Comparison of ENCODE assay signal across 9 cellular contexts in genomic region chr1:203663820-203664219, GRCh38. TPM values are rescaled to one million over a fixed set of nuclear protein-coding genes. Genes with fewer than 3 reads are reported as not detected.
A peak's percentile ranks its signal among the peaks of the same experiment; 100 is the strongest.
DNase-seq lines count a peak whose midpoint lies in the region; ATAC-seq and TF ChIP-seq lines count a peak whose summit lies in the region.
"Had no signal": no experiment of that assay in that cellular context is flagged by ENCODE, and none has a peak within 500 bp of the region (broad histone marks: within the 10 kb centered on the region; RNA-seq: fewer than 3 reads in every experiment).

No MANE protein-coding gene starts in this region.

- H3K4me1 Mint-ChIP-seq in activated CD4-positive, alpha-beta T cell treated with anti-CD3 and anti-CD28 coated beads, Interleukin-2, amount 10 ng/mL, durations not matched to agents 7 days and 5 days: peaks cover 63% of the 10 kb centered on the region

- peaks cover 27% of the 10 kb centered on the region for H3K36me3 Mint-ChIP-seq in activated CD4-positive, alpha-beta T cell treated with anti-CD3 and anti-CD28 coated beads, Interleukin-2, amount 10 ng/mL, durations not matched to agents 7 days and 5 days (ENCODE audit: low read depth)

- H3K4me3 ChIP-seq in fibroblast of lung (replicated peaks in 1 of 4; ENCODE audit: control extremely low read depth in 1 of 4, insufficient read depth in 1 of 4, low read depth in 3 of 4, low read length in 4 of 4): no peak overlapping the region

- H3K27ac ChIP-seq in fibroblast of lung (ENCODE audit: insufficient read depth, low read length): peak overlapping the region; percentile 89

- H3K27me3 Mint-ChIP-seq in activated CD4-positive, alpha-beta T cell treated with anti-CD3 and anti-CD28 coated beads, Interleukin-2, amount 10 ng/mL, durations not matched to agents 7 days and 5 days: no peaks in the 10 kb centered on the region

- H3K79me2 ChIP-seq in fibroblast of lung (ENCODE audit: control insufficient read depth, insufficient read depth, low read length): peaks cover 95% of the 10 kb centered on the region

- ATAC-seq in SK-N-SH treated with all-trans-retinoic acid at 6 μM for 48 hours (peak; percentile 8), GM21576 (IDR thresholded peaks at IDR 0.05; ENCODE audit: unreplicated experiment) (no peak), GM18505 (IDR thresholded peaks at IDR 0.05; ENCODE audit: unreplicated experiment) (no peak)
- peak; percentile 85 for ATAC-seq in stimulated activated naive CD8-positive, alpha-beta T cell treated with anti-CD3 and anti-CD28 coated beads, Interleukin-15, Interleukin-2, amounts not matched to agents 100 U/mL and 50 U/mL, for 24 hours

- no peaks in the 10 kb centered on the region for H4K20me1 ChIP-seq in fibroblast of lung (ENCODE audit: control insufficient read depth, extremely low read depth, insufficient read depth, low read length)

- no peaks in the 10 kb centered on the region for H3K9me3 Mint-ChIP-seq in activated CD4-positive, alpha-beta T cell treated with anti-CD3 and anti-CD28 coated beads, Interleukin-2, amount 10 ng/mL, durations not matched to agents 7 days and 5 days

- peaks cover 54% of the 10 kb centered on the region for H3K4me1 ChIP-seq in fibroblast of lung (ENCODE audit: control insufficient read depth, extremely low read depth, insufficient read depth, low read length)

- no peak overlapping the region for H3K4me3 Mint-ChIP-seq in activated CD4-positive, alpha-beta T cell treated with anti-CD3 and anti-CD28 coated beads, Interleukin-2, amount 10 ng/mL, durations not matched to agents 7 days and 5 days

- H3K27me3 ChIP-seq in fibroblast of lung (ENCODE audit: control insufficient read depth, insufficient read depth, low read length): no peaks in the 10 kb centered on the region

- peaks cover 4% of the 10 kb centered on the region for H3K36me3 ChIP-seq in fibroblast of lung (ENCODE audit: control insufficient read depth, insufficient read depth, low read length)

- no peak overlapping the region for H2AFZ ChIP-seq in fibroblast of lung (ENCODE audit: low read length)

- H3K4me2 ChIP-seq in fibroblast of lung (ENCODE audit: extremely low read depth, insufficient read depth, low read length): peak overlapping the region; percentile 23

- H3K27ac Mint-ChIP-seq in activated CD4-positive, alpha-beta T cell treated with anti-CD3 and anti-CD28 coated beads, Interleukin-2, amount 10 ng/mL, durations not matched to agents 7 days and 5 days: peak overlapping the region; percentile 60

- POLR2A ChIA-PET in activated CD4-positive, alpha-beta T cell treated with anti-CD3 and anti-CD28 coated beads, Interleukin-2, amount 10 ng/mL, durations not matched to agents 7 days and 5 days (lab: Charles Lee): interaction anchor here (0.9 kb wide), 1 partner anchor 11 kb away, joined by 4 read pairs; no protein-coding TSS in a partner anchor

- DNase-seq in activated CD4-positive, alpha-beta T cell treated with anti-CD3 and anti-CD28 coated beads, Interleukin-2, amount 10 ng/mL, durations not matched to agents 7 days and 5 days: no peak
- DNase-seq in activated CD4-positive, alpha-beta T cell treated with anti-CD3 and anti-CD28 coated beads, Interleukin-2, amount 50 U/mL, for 4 hours: no peak
- peak in 1 of 2 donors; percentile 55 for DNase-seq in fibroblast of lung (ENCODE audit: low read depth in 2 of 2)
- DNase-seq in stimulated activated naive CD8-positive, alpha-beta T cell treated with anti-CD3 and anti-CD28 coated beads, Interleukin-15, Interleukin-2, amounts not matched to agents 100 U/mL and 50 U/mL, for 24 hours: no peak
- no peak for DNase-seq in COR-L47 (lab: John Stamatoyannopoulos, UW)
- DNase-seq: cortex of kidney had no signal

- H3K9me3 ChIP-seq in fibroblast of lung (ENCODE audit: control insufficient read depth, insufficient read depth, low read depth, low read length): no peaks in the 10 kb centered on the region

- H3K9ac ChIP-seq in fibroblast of lung (ENCODE audit: insufficient read depth, low read length): no peak overlapping the region

- TF ChIP-seq CTCF in fibroblast of lung (conservative IDR thresholded peaks at IDR 0.05 in 1 of 2, IDR thresholded peaks at IDR 0.05 in 1 of 2; ENCODE audit: low read depth in 1 of 2, low read length in 2 of 2): no peak

- TF ChIP-seq POLR2A in GM18505 (IDR thresholded peaks at IDR 0.05; ENCODE audit: borderline replicate concordance, extremely low read depth, insufficient read depth, insufficient read length): no peak

- CTCF ChIA-PET in activated CD4-positive, alpha-beta T cell treated with anti-CD3 and anti-CD28 coated beads, Interleukin-2, amount 10 ng/mL, durations not matched to agents 7 days and 5 days (lab: Charles Lee): interaction anchor here (1.3 to 2.6 kb wide), 2 partner anchors 10 to 25 kb away, joined by 5 to 12 read pairs; no protein-coding TSS in a partner anchor

TF ChIP-seq in SK-N-SH treated with all-trans-retinoic acid at 6 μM for 48 hours, 23 proteins besides CTCF, POLR2A, EP300 and RAD21:
- TF ChIP-seq OSR1 (CRISPR knock-in tag; IDR thresholded peaks at IDR 0.05): no peak
- TF ChIP-seq CSDC2 (CRISPR knock-in tag; IDR thresholded peaks at IDR 0.05): no peak
- TF ChIP-seq RARB (CRISPR knock-in tag; IDR thresholded peaks at IDR 0.05): no peak
- TF ChIP-seq TSHZ2 (CRISPR knock-in tag; IDR thresholded peaks at IDR 0.05): no peak
- no peak for TF ChIP-seq ZC3H10 (CRISPR knock-in tag; IDR thresholded peaks at IDR 0.05)

RNA-seq across cellular contexts. Expression of gene ATP2B4, which starts 37.2 kb away (rescaled TPM):
- 10 to 100 TPM; 77.8 to 82.4 TPM for total RNA-seq in activated CD4-positive, alpha-beta T cell treated with anti-CD3 and anti-CD28 coated beads, Interleukin-2, amount 10 ng/mL, durations not matched to agents 7 days and 5 days
- 143 and 302 TPM in 2 replicates for total RNA-seq in fibroblast of lung
- 265 and 328 TPM in 2 replicates for polyA plus RNA-seq in fibroblast of lung
- polyA plus RNA-seq in fibroblast of lung (2012): 168 and 218 TPM in 2 replicates
- 583 and 648 TPM in 2 replicates for polyA minus RNA-seq in fibroblast of lung (ENCODE audit: low replicate concordance)

Comparison
In these comparisons a context has a peak if more than half of its experiments do, and no peak if none do; other contexts are left out.
1. ATAC-seq: peak in SK-N-SH treated with all-trans-retinoic acid at 6 μM for 48 hours (single experiment) and stimulated activated naive CD8-positive, alpha-beta T cell treated with anti-CD3 and anti-CD28 coated beads, Interleukin-15, Interleukin-2, amounts not matched to agents 100 U/mL and 50 U/mL, for 24 hours (single experiment); none in GM21576 (single experiment) and GM18505 (single experiment).